17 cellular contexts compared by ENCODE assay signal in genomic region chr1:211196880-211197279, GRCh38.
DNase-seq lines count a peak whose midpoint lies in the region; ATAC-seq, FAIRE-seq and TF ChIP-seq lines count a peak whose summit lies in the region.
"Had no signal": no experiment of that assay in that cellular context is flagged by ENCODE, and none has a peak within 500 bp of the region (broad histone marks: within the 10 kb centered on the region; RNA-seq: fewer than 3 reads in every experiment).

No MANE protein-coding gene starts in this region.

- H3K4me1 ChIP-seq in ACC112 (ENCODE audit: control insufficient read depth, insufficient read depth, low read length, unreplicated experiment) = peaks cover 25% of the 10 kb centered on the region
- H3K4me1 ChIP-seq in foreskin keratinocyte = peaks cover 11% of the 10 kb centered on the region
- H3K4me1 ChIP-seq in HAP-1 = no peaks in the 10 kb centered on the region
- H3K4me1 ChIP-seq: BE2C had no signal

- H3K36me3 ChIP-seq in ACC112 (ENCODE audit: insufficient read depth, low read length) = no peaks in the 10 kb centered on the region
- H3K36me3 ChIP-seq in bronchial epithelial cell (ENCODE audit: control insufficient read depth, insufficient read depth, low read length) = no peaks in the 10 kb centered on the region
- H3K36me3 ChIP-seq in HAP-1 (replicated peaks) = no peaks in the 10 kb centered on the region
- H3K36me3 ChIP-seq: BE2C had no signal

- ATAC-seq in foreskin keratinocyte (peak; percentile 88), HG03039 (IDR thresholded peaks at IDR 0.05; ENCODE audit: unreplicated experiment) (no peak)
- ATAC-seq: HepG2 had no signal

- H2AFZ ChIP-seq in ACC112 (ENCODE audit: low read length, unreplicated experiment) = no peak overlapping the region
- H2AFZ ChIP-seq: GM23248 had no signal

- DNase-seq in LHCN-M2 (ENCODE audit: low read depth) (peak; percentile 78), bronchial epithelial cell (ENCODE audit: low read depth) (peak; percentile 79), foreskin keratinocyte (peak; percentile 77 to 89), HAP-1 (ENCODE audit: low spot score in 2 of 2) (no peak), nephron progenitor cell (no peak)
- DNase-seq: BE2C; CD4-positive, alpha-beta memory T cell; COR-L47; DMS153; GM23248 had no signal

- peaks cover 8% of the 10 kb centered on the region for H3K27me3 Mint-ChIP-seq in nephron progenitor cell (ENCODE audit: low read depth, poor library complexity)

- no peak overlapping the region for H3K4me3 Mint-ChIP-seq in nephron progenitor cell
- H3K4me3 Mint-ChIP-seq: CD4-positive, alpha-beta memory T cell had no signal

- FAIRE-seq in bronchial epithelial cell (lab: Jason Lieb, UNC) = no peak
- FAIRE-seq: A204.1, H54, HepG2, HTR-8/SVneo had no signal

- H3K4me3 ChIP-seq in ACC112 (ENCODE audit: low read depth, low read length) (no peak overlapping the region), bronchial epithelial cell (ENCODE audit: low read depth, low read length) (no peak overlapping the region), HAP-1 (no peak overlapping the region)
- H3K4me3 ChIP-seq: GM23248 had no signal

- H3K9me3 ChIP-seq in HAP-1 = no peaks in the 10 kb centered on the region
- H3K9me3 ChIP-seq: BE2C had no signal

- H3K27ac Mint-ChIP-seq in nephron progenitor cell = no peak overlapping the region
- H3K27ac Mint-ChIP-seq: CD4-positive, alpha-beta memory T cell had no signal

- peaks cover 5% of the 10 kb centered on the region for H3K36me3 Mint-ChIP-seq in nephron progenitor cell (ENCODE audit: low read depth)
- H3K36me3 Mint-ChIP-seq: CD4-positive, alpha-beta memory T cell had no signal

- peaks cover 22% of the 10 kb centered on the region for H3K9me3 Mint-ChIP-seq in nephron progenitor cell

- peak overlapping the region; percentile 31; the same call in 1 of the 2 replicates for H3K27ac ChIP-seq in ACC112 (ENCODE audit: low read depth, low read length)
- H3K27ac ChIP-seq in foreskin keratinocyte = no peak overlapping the region
- H3K27ac ChIP-seq: C4-2B, GM23248 had no signal

- H3K27me3 ChIP-seq in ACC112 (ENCODE audit: insufficient read depth, low read length) = no peaks in the 10 kb centered on the region
- H3K27me3 ChIP-seq in bronchial epithelial cell (ENCODE audit: control insufficient read depth, insufficient read depth, low read length) = no peaks in the 10 kb centered on the region
- H3K27me3 ChIP-seq in foreskin keratinocyte = no peaks in the 10 kb centered on the region
- H3K27me3 ChIP-seq in HAP-1 (ENCODE audit: low read depth) = peaks cover 5% of the 10 kb centered on the region; the same call in 1 of the 2 replicates
- H3K27me3 ChIP-seq: BE2C had no signal

- H3K79me2 ChIP-seq in ACC112 (ENCODE audit: control insufficient read depth, insufficient read depth, low read length, unreplicated experiment) = no peaks in the 10 kb centered on the region

- in situ Hi-C loops in HAP-1 (cut with MboI; ENCODE audit: low sequenced_read_pairs) = no loop called here

- TF ChIP-seq CTCF in bronchial epithelial cell (IDR thresholded peaks at IDR 0.05; ENCODE audit: insufficient read depth, low read length, severe bottlenecking) (no peak), foreskin keratinocyte (conservative IDR thresholded peaks at IDR 0.05) (no peak), nephron progenitor cell (IDR thresholded peaks at IDR 0.05) (no peak)

- H3K4me1 Mint-ChIP-seq in nephron progenitor cell = peaks cover 4% of the 10 kb centered on the region

Comparison
In these comparisons a context has a peak if more than half of its experiments do, and no peak if none do; other contexts are left out.
1. DNase-seq: peak in LHCN-M2 (single experiment), bronchial epithelial cell (single experiment) and foreskin keratinocyte (2 of 2); none in HAP-1 (0 of 2) and nephron progenitor cell (single experiment).